Comparison of ENCODE assay signal across 14 cellular contexts in the genomic region with DNA sequence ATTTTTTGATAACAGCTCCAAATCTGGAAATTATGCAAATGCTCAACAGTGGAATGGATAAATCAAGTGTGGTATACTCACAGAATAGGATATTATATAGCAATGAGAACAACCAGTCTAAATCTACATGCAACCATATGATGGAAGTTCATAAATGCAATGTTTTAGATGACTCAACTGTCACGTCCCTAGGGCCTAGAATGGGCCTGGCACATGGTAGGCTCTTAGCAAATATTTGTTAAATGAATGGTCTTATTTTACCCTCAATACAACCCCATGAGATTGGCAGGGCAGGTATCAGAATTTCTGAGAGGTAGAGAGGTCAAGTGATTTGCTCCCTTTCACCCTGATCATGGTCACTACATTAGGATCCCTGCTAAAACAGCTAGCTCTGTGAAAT. TPM values are rescaled to one million over a fixed set of nuclear protein-coding genes. Genes with fewer than 3 reads are reported as not detected.
"Had no signal": no experiment of that assay in that cellular context is flagged by ENCODE, and none has a peak within 500 bp of the region (broad histone marks: within the 10 kb centered on the region; RNA-seq: fewer than 3 reads in every experiment).

No MANE protein-coding gene starts in this region.

- H3K9me3 ChIP-seq: colonic mucosa, right atrium auricular region, thyroid gland, uterus had no signal

- DNase-seq: activated CD4-positive, alpha-beta T cell treated with anti-CD3 and anti-CD28 coated beads for 4 hours; activated naive CD4-positive, alpha-beta T cell; activated naive CD8-positive, alpha-beta T cell treated with anti-CD3 and anti-CD28 coated beads, Interleukin-2, amount 50 U/mL, for 24 hours; caudate nucleus; colonic mucosa; hippocampal formation; naive thymus-derived CD4-positive, alpha-beta T cell; T-helper 9 cell; thyroid gland; uterus; WERI-Rb-1 had no signal

- H3K36me3 Mint-ChIP-seq: stimulated activated effector memory CD8-positive, alpha-beta T cell treated with anti-CD3 and anti-CD28 coated beads, Interleukin-12 subunit alpha, Interleukin-12 subunit beta, amount 100 ng/mL, for 72 hours had no signal

- H3K4me1 ChIP-seq: colonic mucosa, right atrium auricular region, thyroid gland, uterus had no signal

- H3K4me1 Mint-ChIP-seq: activated naive CD8-positive, alpha-beta T cell treated with anti-CD3 and anti-CD28 coated beads, Interleukin-2, amount 50 U/mL, for 24 hours; stimulated activated effector memory CD8-positive, alpha-beta T cell treated with anti-CD3 and anti-CD28 coated beads, Interleukin-12 subunit alpha, Interleukin-12 subunit beta, amount 100 ng/mL, for 72 hours had no signal

- H3K4me3 ChIP-seq: colonic mucosa, right atrium auricular region, thyroid gland, uterus had no signal

- H3K36me3 ChIP-seq: colonic mucosa, right atrium auricular region, thyroid gland, uterus, WERI-Rb-1 had no signal

- H3K27ac ChIP-seq: colonic mucosa, right atrium auricular region, thyroid gland, uterus, WERI-Rb-1 had no signal

- H3K9me3 Mint-ChIP-seq: activated naive CD8-positive, alpha-beta T cell treated with anti-CD3 and anti-CD28 coated beads, Interleukin-2, amount 50 U/mL, for 24 hours; activated T-helper 1 cell treated with anti-CD3 and anti-CD28 coated beads, Interleukin-12 subunit alpha, Interleukin-12 subunit beta, Interleukin-2, Interleukin-4 antibody, amounts not matched to agents 30 ng/mL and 10 ng/mL and 1 ng/mL, durations not matched to agents 14 hours and 24 hours and 36 hours; stimulated activated effector memory CD8-positive, alpha-beta T cell treated with anti-CD3 and anti-CD28 coated beads, Interleukin-12 subunit alpha, Interleukin-12 subunit beta, amount 100 ng/mL, for 72 hours had no signal

- ATAC-seq: activated naive CD8-positive, alpha-beta T cell treated with anti-CD3 and anti-CD28 coated beads, Interleukin-2, amount 50 U/mL, for 24 hours; naive thymus-derived CD4-positive, alpha-beta T cell; stimulated activated effector memory CD8-positive, alpha-beta T cell treated with anti-CD3 and anti-CD28 coated beads, Interleukin-12 subunit alpha, Interleukin-12 subunit beta, amount 100 ng/mL, for 72 hours had no signal

- H3K4me3 Mint-ChIP-seq: activated naive CD8-positive, alpha-beta T cell treated with anti-CD3 and anti-CD28 coated beads, Interleukin-2, amount 50 U/mL, for 24 hours; activated T-helper 1 cell treated with anti-CD3 and anti-CD28 coated beads, Interleukin-12 subunit alpha, Interleukin-12 subunit beta, Interleukin-2, Interleukin-4 antibody, amounts not matched to agents 30 ng/mL and 10 ng/mL and 1 ng/mL, durations not matched to agents 14 hours and 24 hours and 36 hours; naive thymus-derived CD4-positive, alpha-beta T cell; stimulated activated effector memory CD8-positive, alpha-beta T cell treated with anti-CD3 and anti-CD28 coated beads, Interleukin-12 subunit alpha, Interleukin-12 subunit beta, amount 100 ng/mL, for 72 hours had no signal

- H3K27ac Mint-ChIP-seq: activated naive CD8-positive, alpha-beta T cell treated with anti-CD3 and anti-CD28 coated beads, Interleukin-2, amount 50 U/mL, for 24 hours; activated T-helper 1 cell treated with anti-CD3 and anti-CD28 coated beads, Interleukin-12 subunit alpha, Interleukin-12 subunit beta, Interleukin-2, Interleukin-4 antibody, amounts not matched to agents 30 ng/mL and 10 ng/mL and 1 ng/mL, durations not matched to agents 14 hours and 24 hours and 36 hours; naive thymus-derived CD4-positive, alpha-beta T cell; stimulated activated effector memory CD8-positive, alpha-beta T cell treated with anti-CD3 and anti-CD28 coated beads, Interleukin-12 subunit alpha, Interleukin-12 subunit beta, amount 100 ng/mL, for 72 hours had no signal

- H3K27me3 ChIP-seq: colonic mucosa, right atrium auricular region, thyroid gland, uterus had no signal

RNA-seq across cellular contexts. Expression of a gene that starts 14.6 kb away (rescaled TPM):
- total RNA-seq: activated T-helper 1 cell treated with anti-CD3 and anti-CD28 coated beads, Interleukin-12 subunit alpha, Interleukin-12 subunit beta, Interleukin-2, Interleukin-4 antibody, amounts not matched to agents 30 ng/mL and 10 ng/mL and 1 ng/mL, durations not matched to agents 14 hours and 24 hours and 36 hours; naive thymus-derived CD4-positive, alpha-beta T cell; right atrium auricular region had no signal
- polyA plus RNA-seq: naive thymus-derived CD4-positive, alpha-beta T cell had no signal
